Comparison of ENCODE assay signal across 20 cellular contexts in genomic region chr19:55696301-55697068, GRCh38. TPM values are rescaled to one million over a fixed set of nuclear protein-coding genes. Genes with fewer than 3 reads are reported as not detected.
DNase-seq lines count a peak whose midpoint lies in the region; ATAC-seq, FAIRE-seq and TF ChIP-seq lines count a peak whose summit lies in the region.
"Had no signal": no experiment of that assay in that cellular context is flagged by ENCODE, and none has a peak within 500 bp of the region (broad histone marks: within the 10 kb centered on the region; RNA-seq: fewer than 3 reads in every experiment).

No MANE protein-coding gene starts in this region.

- no peak overlapping the region for H3K4me2 ChIP-seq in K562 (ENCODE audit: insufficient read depth, low read length)

- H3K4me3 ChIP-seq in H7 (ENCODE audit: insufficient read depth, low read depth, low read length), result no peak overlapping the region
- H3K4me3 ChIP-seq in K562, result no peak overlapping the region
- no peak overlapping the region for H3K4me3 ChIP-seq in lower lobe of right lung

- peak overlapping the region in 1 of 2 experiments; percentile 32; a peak in 1 of 4 replicates for H3K9ac ChIP-seq in K562 (ENCODE audit: insufficient read depth in 1 of 2, low read depth in 2 of 2, low read length in 2 of 2)

- intact Hi-C loops in K562 (cut with micrococcal nuclease), result no loop called here
- intact Hi-C loops in lower lobe of right lung (cut with DNase I), result no loop called here

- H3K9me1 ChIP-seq in K562 (ENCODE audit: control insufficient read depth, insufficient read depth, low read length), result peaks cover 4% of the 10 kb centered on the region

- no peaks in the 10 kb centered on the region for H3K79me2 ChIP-seq in K562 (ENCODE audit: control insufficient read depth, insufficient read depth, low read length)

- H3K27ac Mint-ChIP-seq in stimulated activated effector memory CD8-positive, alpha-beta T cell treated with anti-CD3 and anti-CD28 coated beads, Interleukin-12 subunit alpha, Interleukin-12 subunit beta, amount 100 ng/mL, for 72 hours, result peak overlapping the region; percentile 46
- H3K27ac Mint-ChIP-seq: CD4-positive, alpha-beta T cell; HFFc6 had no signal

- in situ Hi-C loops in K562 (cut with MboI), result no loop called here

- 93% methylated on average over 18 of the region's 20 CpGs for WGBS in K562 (ENCODE audit: insufficient coverage, low coverage, missing lambda C conversion rate)

- H3K9me3 ChIP-seq in K562 (replicated peaks; ENCODE audit: control insufficient read depth, insufficient read depth, low read depth, low read length), result no peaks in the 10 kb centered on the region
- H3K9me3 ChIP-seq in lower lobe of right lung, result no peaks in the 10 kb centered on the region

- ATAC-seq in K562 (no peak), lower lobe of right lung (no peak), foreskin keratinocyte (no peak)
- no peak for ATAC-seq in stimulated activated effector memory CD8-positive, alpha-beta T cell treated with anti-CD3 and anti-CD28 coated beads, Interleukin-12 subunit alpha, Interleukin-12 subunit beta, amount 100 ng/mL, for 72 hours

- peaks cover 73% of the 10 kb centered on the region for H3K36me3 Mint-ChIP-seq in stimulated activated effector memory CD8-positive, alpha-beta T cell treated with anti-CD3 and anti-CD28 coated beads, Interleukin-12 subunit alpha, Interleukin-12 subunit beta, amount 100 ng/mL, for 72 hours

- no peak for TF ChIP-seq RAD21 in K562 (CRISPR knock-in tag; conservative IDR thresholded peaks at IDR 0.05 in 1 of 2, IDR thresholded peaks at IDR 0.05 in 1 of 2)

- no TSS peak for BruUV-seq in K562 (replicated peaks; lab: Mats Ljungman, UMichigan)

- POLR2A ChIA-PET in K562 (lab: Yijun Ruan, JAX), result no interaction called here

- no peak overlapping the region for H2AFZ ChIP-seq in K562 (ENCODE audit: low read depth, low read length)

- no peak overlapping the region for H3K4me3 Mint-ChIP-seq in stimulated activated effector memory CD8-positive, alpha-beta T cell treated with anti-CD3 and anti-CD28 coated beads, Interleukin-12 subunit alpha, Interleukin-12 subunit beta, amount 100 ng/mL, for 72 hours
- H3K4me3 Mint-ChIP-seq: CD4-positive, alpha-beta T cell; HFFc6 had no signal

- no peaks in the 10 kb centered on the region for H3K27me3 ChIP-seq in H7 (ENCODE audit: control insufficient read depth, insufficient read depth, low read length)
- no peaks in the 10 kb centered on the region for H3K27me3 ChIP-seq in K562 (ENCODE audit: control insufficient read depth in 2 of 2, insufficient read depth in 2 of 2, low read length in 2 of 2)
- H3K27me3 ChIP-seq in lower lobe of right lung (ENCODE audit: low read depth), result no peaks in the 10 kb centered on the region
- H3K27me3 ChIP-seq in foreskin keratinocyte, result no peaks in the 10 kb centered on the region

- H3K27ac ChIP-seq in K562 (ENCODE audit: extremely low read depth, low read depth, low read length) (no peak overlapping the region), lower lobe of right lung (no peak overlapping the region), foreskin keratinocyte (no peak overlapping the region)
- H3K27ac ChIP-seq: HL-60 had no signal

- TF ChIP-seq EP300 in K562 (IDR thresholded peaks at IDR 0.05; ENCODE audit: low read length), result no peak

- DNase-seq in H7, result peak; percentile 33
- no peak for DNase-seq in K562 (ENCODE audit: extremely low read depth in 1 of 4, low spot score in 3 of 4)
- DNase-seq in lower lobe of right lung, result peak; percentile 20
- no peak for DNase-seq in stimulated activated effector memory CD8-positive, alpha-beta T cell treated with anti-CD3 and anti-CD28 coated beads, Interleukin-12 subunit alpha, Interleukin-12 subunit beta, amount 100 ng/mL, for 72 hours (ENCODE audit: low spot score in 2 of 2)
- DNase-seq in hippocampal formation (lab: John Stamatoyannopoulos, UW), result no peak
- no peak for DNase-seq in activated CD8-positive, alpha-beta memory T cell treated with anti-CD3 and anti-CD28 coated beads, Interleukin-2, amount 50 U/mL, for 48 hours
- DNase-seq in foreskin keratinocyte, result no peak
- DNase-seq: CD4-positive, alpha-beta T cell; DMS53; HFFc6; MV-4-11; NCI-H1417; NCI-H1930; NCI-H2171 treated with DMSO at 0.1 percent for 48 hours; NCI-H748 treated with DMSO at 0.1 percent for 48 hours had no signal

- H3K4me1 ChIP-seq in K562 (replicated peaks in 1 of 2; ENCODE audit: control insufficient read depth in 2 of 2, insufficient read depth in 2 of 2, low read length in 2 of 2) (peaks cover 1 to 10% of the 10 kb centered on the region in 2 experiments; a peak in 3 of 5 replicates), lower lobe of right lung (no peaks in the 10 kb centered on the region), foreskin keratinocyte (no peaks in the 10 kb centered on the region)

- TF ChIP-seq CTCF in K562 (IDR thresholded peaks at IDR 0.05 in 2 of 3, conservative IDR thresholded peaks at IDR 0.05 in 1 of 3; ENCODE audit: insufficient read depth in 2 of 3, low read depth in 1 of 3, low read length in 3 of 3) (no peak), lower lobe of right lung (IDR thresholded peaks at IDR 0.05) (no peak), foreskin keratinocyte (conservative IDR thresholded peaks at IDR 0.05) (no peak)

- CTCF ChIA-PET in K562 (lab: Yijun Ruan, JAX; ENCODE audit: low intra/inter-chr PET ratio), result no interaction called here

- H3K36me3 ChIP-seq in H7 (replicated peaks; ENCODE audit: control insufficient read depth, insufficient read depth, low read length) (peaks cover 10% of the 10 kb centered on the region), K562 (ENCODE audit: control insufficient read depth, insufficient read depth, low read length) (peaks cover 76% of the 10 kb centered on the region; the same call in 2 of the 3 replicates), lower lobe of right lung (peaks cover 85% of the 10 kb centered on the region)

- H3K9me3 Mint-ChIP-seq in stimulated activated effector memory CD8-positive, alpha-beta T cell treated with anti-CD3 and anti-CD28 coated beads, Interleukin-12 subunit alpha, Interleukin-12 subunit beta, amount 100 ng/mL, for 72 hours, result no peaks in the 10 kb centered on the region
- H3K9me3 Mint-ChIP-seq: CD4-positive, alpha-beta T cell; HFFc6 had no signal

- FAIRE-seq in K562 (lab: Jason Lieb, UNC), result no peak
- FAIRE-seq: HTR-8/SVneo had no signal

- H3K4me1 Mint-ChIP-seq in stimulated activated effector memory CD8-positive, alpha-beta T cell treated with anti-CD3 and anti-CD28 coated beads, Interleukin-12 subunit alpha, Interleukin-12 subunit beta, amount 100 ng/mL, for 72 hours, result no peaks in the 10 kb centered on the region

- TF ChIP-seq POLR2A in K562 (conservative IDR thresholded peaks at IDR 0.05), result no peak

- H4K20me1 ChIP-seq in K562 (replicated peaks; ENCODE audit: control insufficient read depth, insufficient read depth, low read length), result peaks cover 7% of the 10 kb centered on the region

RNA-seq across cellular contexts. Expression of gene EPN1, which starts 21.5 kb away (rescaled TPM):
- total RNA-seq in H7 (2014; rRNA removed; shearing (Covaris generic)), result 156 and 157 TPM in 2 replicates
- total RNA-seq in K562 (2011; cell fraction: chromatin; rRNA removed; ENCODE audit: low replicate concordance), result 32.5 and 96.7 TPM in 2 replicates
- total RNA-seq in K562 (2011; cell fraction: nucleolus; rRNA removed), result 37.1 and 45.4 TPM in 2 replicates
- total RNA-seq in K562 (2011; cell fraction: nucleoplasm; rRNA removed), result 46.5 and 48.0 TPM in 2 replicates
- total RNA-seq in K562 (2014; rRNA removed) (25.4 and 33.8 TPM in 2 replicates), K562 (2014; rRNA removed; fragmentation: Illumina TruSeq; extraction: Trizol) (5.1 and 6.4 TPM in 2 replicates), K562 (2015; rRNA removed; fragmentation: Illumina TruSeq; extraction: Trizol) (12.7 and 14.6 TPM in 2 replicates), K562 (2021) (138 and 142 TPM in 2 replicates), lower lobe of right lung (105 TPM), foreskin keratinocyte (90.8 and 95.3 TPM in 2 replicates)
- polyA plus RNA-seq in K562 (2011; rRNA removed) (11.3 and 22.8 TPM in 2 replicates), K562 (2014; fragmentation: Illumina TruSeq; extraction: Trizol) (14.9 and 33.1 TPM in 2 replicates), K562 (2014; fragmentation: Nextera tagmentation; extraction: Ambion mirVana) (under 1 TPM; 0.08 to 0.15 TPM), K562 (2014; rRNA removed) (44.7 and 47.2 TPM in 2 replicates), foreskin keratinocyte (139 and 144 TPM in 2 replicates)
- 17.5 and 44.0 TPM in 2 replicates for polyA plus RNA-seq in K562 (2011; cell fraction: cytosol; rRNA removed)
- polyA plus RNA-seq in K562 (2011; cell fraction: nucleus; rRNA removed), result 19.3 and 25.8 TPM in 2 replicates
- polyA plus RNA-seq in K562 (2012), result 56.6 and 92.1 TPM in 2 replicates
- 17.8 and 24.4 TPM in 2 replicates for polyA minus RNA-seq in K562 (2011; rRNA and poly(A)+ RNA removed)
- polyA minus RNA-seq in K562 (2011; cell fraction: cytosol; rRNA and poly(A)+ RNA removed), result 57.1 and 83.4 TPM in 2 replicates
- polyA minus RNA-seq in K562 (2011; cell fraction: nucleus; rRNA and poly(A)+ RNA removed), result 8.9 and 16.7 TPM in 2 replicates

RNA-seq across cellular contexts. Expression of gene U2AF2, which starts 41.6 kb away (rescaled TPM):
- total RNA-seq in H7 (2014; rRNA removed; shearing (Covaris generic)), result 231 and 289 TPM in 2 replicates
- total RNA-seq in K562 (2011; cell fraction: chromatin; rRNA removed; ENCODE audit: low replicate concordance), result 193 and 483 TPM in 2 replicates
- 266 and 305 TPM in 2 replicates for total RNA-seq in K562 (2011; cell fraction: nucleolus; rRNA removed)
- total RNA-seq in K562 (2011; cell fraction: nucleoplasm; rRNA removed), result 221 and 225 TPM in 2 replicates
- total RNA-seq in K562 (2014; rRNA removed) (279 and 332 TPM in 2 replicates), K562 (2014; rRNA removed; fragmentation: Illumina TruSeq; extraction: Trizol) (36.8 and 58.9 TPM in 2 replicates), K562 (2015; rRNA removed; fragmentation: Illumina TruSeq; extraction: Trizol) (157 and 162 TPM in 2 replicates), K562 (2021) (304 and 321 TPM in 2 replicates), lower lobe of right lung (143 TPM), foreskin keratinocyte (166 and 198 TPM in 2 replicates)
- polyA plus RNA-seq in K562 (2011; rRNA removed) (144 and 156 TPM in 2 replicates), K562 (2014; fragmentation: Illumina TruSeq; extraction: Trizol) (169 and 224 TPM in 2 replicates), K562 (2014; fragmentation: Nextera tagmentation; extraction: Ambion mirVana) (1 to 10 TPM; 3.0 to 4.4 TPM), K562 (2014; rRNA removed) (277 and 331 TPM in 2 replicates), foreskin keratinocyte (158 and 176 TPM in 2 replicates)
- polyA plus RNA-seq in K562 (2011; cell fraction: cytosol; rRNA removed), result 175 and 315 TPM in 2 replicates
- polyA plus RNA-seq in K562 (2011; cell fraction: nucleus; rRNA removed), result 395 and 527 TPM in 2 replicates
- polyA plus RNA-seq in K562 (2012), result 223 and 263 TPM in 2 replicates
- 42.9 and 75.8 TPM in 2 replicates for polyA minus RNA-seq in K562 (2011; rRNA and poly(A)+ RNA removed)
- 113 and 128 TPM in 2 replicates for polyA minus RNA-seq in K562 (2011; cell fraction: cytosol; rRNA and poly(A)+ RNA removed)
- 91.7 and 99.0 TPM in 2 replicates for polyA minus RNA-seq in K562 (2011; cell fraction: nucleus; rRNA and poly(A)+ RNA removed)

RNA-seq across cellular contexts. Expression of gene NLRP9, which starts 41.7 kb away (rescaled TPM):
- total RNA-seq in H7 (2014; rRNA removed; shearing (Covaris generic)), result not detected in 2 replicates
- not detected in 2 replicates for total RNA-seq in K562 (2011; cell fraction: chromatin; rRNA removed; ENCODE audit: low replicate concordance)
- not detected in 2 replicates for total RNA-seq in K562 (2011; cell fraction: nucleolus; rRNA removed)
- total RNA-seq in K562 (2011; cell fraction: nucleoplasm; rRNA removed), result not detected in 2 replicates
- total RNA-seq in K562 (2014; rRNA removed) (not detected in 2 replicates), K562 (2014; rRNA removed; fragmentation: Illumina TruSeq; extraction: Trizol) (not detected in 2 replicates), K562 (2015; rRNA removed; fragmentation: Illumina TruSeq; extraction: Trizol) (not detected in 2 replicates), K562 (2021) (not detected in 2 replicates), lower lobe of right lung (not detected), foreskin keratinocyte (not detected in 2 replicates)
- polyA plus RNA-seq in K562 (2011; rRNA removed) (not detected in 2 replicates), K562 (2014; fragmentation: Illumina TruSeq; extraction: Trizol) (not detected in 2 replicates), K562 (2014; fragmentation: Nextera tagmentation; extraction: Ambion mirVana) (not detected), K562 (2014; rRNA removed) (not detected in 2 replicates), foreskin keratinocyte (not detected in 2 replicates)
- not detected in 2 replicates for polyA plus RNA-seq in K562 (2011; cell fraction: cytosol; rRNA removed)
- not detected in 2 replicates for polyA plus RNA-seq in K562 (2011; cell fraction: nucleus; rRNA removed)
- not detected in 2 replicates for polyA plus RNA-seq in K562 (2012)
- not detected in 2 replicates for polyA minus RNA-seq in K562 (2011; rRNA and poly(A)+ RNA removed)
- not detected in 2 replicates for polyA minus RNA-seq in K562 (2011; cell fraction: cytosol; rRNA and poly(A)+ RNA removed)
- not detected in 2 replicates for polyA minus RNA-seq in K562 (2011; cell fraction: nucleus; rRNA and poly(A)+ RNA removed)
- total RNA-seq: CD4-positive, alpha-beta T cell; H4; HFFc6; NCI-H460; SK-MEL-5 had no signal

RNA-seq across cellular contexts. Expression of gene CCDC106, which starts 48.5 kb away (rescaled TPM):
- 13.2 and 14.4 TPM in 2 replicates for total RNA-seq in H7 (2014; rRNA removed; shearing (Covaris generic))
- 5.5 and 16.0 TPM in 2 replicates for total RNA-seq in K562 (2011; cell fraction: chromatin; rRNA removed; ENCODE audit: low replicate concordance)
- total RNA-seq in K562 (2011; cell fraction: nucleolus; rRNA removed), result 17.5 and 18.3 TPM in 2 replicates
- 8.7 and 12.1 TPM in 2 replicates for total RNA-seq in K562 (2011; cell fraction: nucleoplasm; rRNA removed)
- total RNA-seq in K562 (2014; rRNA removed) (17.8 and 21.9 TPM in 2 replicates), K562 (2014; rRNA removed; fragmentation: Illumina TruSeq; extraction: Trizol) (4.2 and 7.0 TPM in 2 replicates), K562 (2015; rRNA removed; fragmentation: Illumina TruSeq; extraction: Trizol) (12.2 and 14.3 TPM in 2 replicates), K562 (2021) (27.5 and 28.2 TPM in 2 replicates), lower lobe of right lung (11.6 TPM), foreskin keratinocyte (4.7 and 6.1 TPM in 2 replicates)
- polyA plus RNA-seq in K562 (2011; rRNA removed) (7.6 and 11.2 TPM in 2 replicates), K562 (2014; fragmentation: Illumina TruSeq; extraction: Trizol) (19.1 and 21.9 TPM in 2 replicates), K562 (2014; fragmentation: Nextera tagmentation; extraction: Ambion mirVana) (under 1 TPM in 1 of 2 experiments, not detected in 1; 0.10 TPM), K562 (2014; rRNA removed) (24.1 and 25.9 TPM in 2 replicates), foreskin keratinocyte (7.9 and 9.3 TPM in 2 replicates)
- polyA plus RNA-seq in K562 (2011; cell fraction: cytosol; rRNA removed), result 11.0 and 22.8 TPM in 2 replicates
- 16.4 and 27.9 TPM in 2 replicates for polyA plus RNA-seq in K562 (2011; cell fraction: nucleus; rRNA removed)
- 22.8 and 23.5 TPM in 2 replicates for polyA plus RNA-seq in K562 (2012)
- polyA minus RNA-seq in K562 (2011; rRNA and poly(A)+ RNA removed), result 1.8 and 1.9 TPM in 2 replicates
- 7.2 and 12.6 TPM in 2 replicates for polyA minus RNA-seq in K562 (2011; cell fraction: cytosol; rRNA and poly(A)+ RNA removed)
- polyA minus RNA-seq in K562 (2011; cell fraction: nucleus; rRNA and poly(A)+ RNA removed), result 5.3 and 6.4 TPM in 2 replicates

RNA-seq across cellular contexts. Expression of gene ZNF581, which starts 53.0 kb away (rescaled TPM):
- 64.7 and 67.0 TPM in 2 replicates for total RNA-seq in H7 (2014; rRNA removed; shearing (Covaris generic))
- 8.2 and 21.8 TPM in 2 replicates for total RNA-seq in K562 (2011; cell fraction: chromatin; rRNA removed; ENCODE audit: low replicate concordance)
- total RNA-seq in K562 (2011; cell fraction: nucleolus; rRNA removed), result 20.3 and 21.3 TPM in 2 replicates
- 16.7 and 16.8 TPM in 2 replicates for total RNA-seq in K562 (2011; cell fraction: nucleoplasm; rRNA removed)
- total RNA-seq in K562 (2014; rRNA removed) (18.6 and 26.4 TPM in 2 replicates), K562 (2014; rRNA removed; fragmentation: Illumina TruSeq; extraction: Trizol) (7.3 and 8.5 TPM in 2 replicates), K562 (2015; rRNA removed; fragmentation: Illumina TruSeq; extraction: Trizol) (8.6 and 11.0 TPM in 2 replicates), K562 (2021) (35.7 and 39.4 TPM in 2 replicates), lower lobe of right lung (22.7 TPM), foreskin keratinocyte (21.6 and 22.1 TPM in 2 replicates)
- polyA plus RNA-seq in K562 (2011; rRNA removed) (15.4 and 26.0 TPM in 2 replicates), K562 (2014; fragmentation: Illumina TruSeq; extraction: Trizol) (15.7 and 23.2 TPM in 2 replicates), K562 (2014; fragmentation: Nextera tagmentation; extraction: Ambion mirVana) (1 to 10 TPM; 2.4 to 5.8 TPM), K562 (2014; rRNA removed) (23.2 and 24.0 TPM in 2 replicates), foreskin keratinocyte (28.0 and 30.5 TPM in 2 replicates)
- polyA plus RNA-seq in K562 (2011; cell fraction: cytosol; rRNA removed), result 30.9 and 47.7 TPM in 2 replicates
- 24.0 and 27.6 TPM in 2 replicates for polyA plus RNA-seq in K562 (2011; cell fraction: nucleus; rRNA removed)
- polyA plus RNA-seq in K562 (2012), result 19.0 and 47.4 TPM in 2 replicates
- polyA minus RNA-seq in K562 (2011; rRNA and poly(A)+ RNA removed), result 11.6 and 13.6 TPM in 2 replicates
- polyA minus RNA-seq in K562 (2011; cell fraction: cytosol; rRNA and poly(A)+ RNA removed), result 15.3 and 31.1 TPM in 2 replicates
- polyA minus RNA-seq in K562 (2011; cell fraction: nucleus; rRNA and poly(A)+ RNA removed), result 4.4 and 6.6 TPM in 2 replicates

Comparison
In these comparisons a context has a peak if more than half of its experiments do, and no peak if none do; other contexts are left out.
1. DNase-seq: peak in H7 (single experiment) and lower lobe of right lung (single experiment); none in K562 (0 of 4), stimulated activated effector memory CD8-positive, alpha-beta T cell treated with anti-CD3 and anti-CD28 coated beads, Interleukin-12 subunit alpha, Interleukin-12 subunit beta, amount 100 ng/mL, for 72 hours (0 of 2), hippocampal formation (0 of 2), activated CD8-positive, alpha-beta memory T cell treated with anti-CD3 and anti-CD28 coated beads, Interleukin-2, amount 50 U/mL, for 48 hours (single experiment) and foreskin keratinocyte (0 of 2).